ENCODE assay signal across 32 cellular contexts in the genomic region with DNA sequence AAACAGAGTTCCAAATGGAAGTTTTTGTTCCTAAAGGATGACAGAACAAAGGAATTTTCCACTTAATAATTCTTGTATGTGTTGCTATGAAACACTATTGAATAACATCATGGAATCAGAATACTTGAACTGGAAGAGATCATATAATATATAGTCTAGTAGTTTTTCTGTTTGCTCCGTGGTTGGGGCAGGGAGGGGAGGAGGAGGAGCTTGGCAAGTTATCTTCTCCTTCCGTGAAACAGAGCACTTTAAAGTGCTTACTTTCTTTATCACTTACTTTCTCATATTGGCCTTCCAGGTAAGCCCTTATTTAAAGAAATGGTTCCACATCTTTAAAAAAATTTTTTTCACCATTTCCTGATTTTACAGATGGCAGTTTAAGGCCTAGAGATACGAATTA.
"Had no signal": no experiment of that assay in that cellular context is flagged by ENCODE, and none has a peak within 500 bp of the region (broad histone marks: within the 10 kb centered on the region; RNA-seq: fewer than 3 reads in every experiment).

No MANE protein-coding gene starts in this region.

- H3K9me3 ChIP-seq: MG63 had no signal

- DNase-seq: Karpas-422, Kasumi-1, KG1, MG63, MM.1S, MV-4-11, NCI-H1048, NCI-H1092, NCI-H1092 treated with DMSO at 0.1 percent for 48 hours, NCI-H1105, NCI-H1105 treated with DMSO at 0.1 percent for 48 hours, NCI-H1417 treated with DMSO at 0.1 percent for 48 hours, NCI-H1436, NCI-H1436 treated with DMSO at 0.1 percent for 48 hours, NCI-H146, NCI-H1694, NCI-H1694 treated with DMSO at 0.1 percent for 48 hours, NCI-H187, NCI-H187 treated with DMSO at 0.1 percent for 48 hours, NCI-H1930, NCI-H2029, NCI-H2029 treated with DMSO at 0.1 percent for 48 hours, NCI-H2081, NCI-H2081 treated with DMSO at 0.1 percent for 48 hours, NCI-H2107, NCI-H2171, NCI-H2171 treated with DMSO at 0.1 percent for 48 hours, NCI-H226, NCI-H345, NCI-H446, NCI-H446 treated with DMSO at 0.1 percent for 48 hours had no signal

- H3K27ac ChIP-seq: KMS-11 had no signal

- H3K27me3 ChIP-seq: MG63 had no signal

- H3K36me3 ChIP-seq: MG63 had no signal

- H3K4me3 ChIP-seq: MG63 had no signal
